In genomic region chr2:216243026-216243425, GRCh38 we compare ENCODE assay signal across 18 cellular contexts.
"Had no signal": no experiment of that assay in that cellular context is flagged by ENCODE, and none has a peak within 500 bp of the region (broad histone marks: within the 10 kb centered on the region; RNA-seq: fewer than 3 reads in every experiment).

No MANE protein-coding gene starts in this region.

- H3K9me3 Mint-ChIP-seq: activated CD8-positive, alpha-beta T cell treated with anti-CD3 and anti-CD28 coated beads for 36 hours; activated naive CD4-positive, alpha-beta T cell treated with anti-CD3 and anti-CD28 coated beads, Interleukin-2, amount 10 ng/mL, durations not matched to agents 7 days and 5 days; activated T-helper 2 cell treated with anti-CD3 and anti-CD28 coated beads, Interferon-gamma antibody, Interleukin-2, Interleukin-4, amounts not matched to agents 10 μg/mL and 5 μg/mL and 100 μg/mL, durations not matched to agents 14 hours and 24 hours and 36 hours had no signal

- DNase-seq: activated CD4-positive, alpha-beta T cell treated with anti-CD3 and anti-CD28 coated beads for 4 hours; activated CD8-positive, alpha-beta T cell treated with anti-CD3 and anti-CD28 coated beads for 36 hours; activated gamma-delta T cell treated with Interleukin-2 at 50 U/mL for 16 hours; activated naive CD4-positive, alpha-beta T cell treated with anti-CD3 and anti-CD28 coated beads, Interleukin-2, amount 10 ng/mL, durations not matched to agents 7 days and 5 days; activated T-cell treated with anti-CD3 and anti-CD28 coated beads for 4 hours; activated T-cell treated with anti-CD3 and anti-CD28 coated beads, Interleukin-2, amount 50 U/mL, for 48 hours; aorta; KG1; NCI-H1048; NCI-H2029; NCI-H510A treated with DMSO at 0.1 percent for 48 hours; NK-92 treated with Interleukin-12 subunit alpha and Interleukin-12 subunit beta, amount 100 ng/mL, for 24 hours; PC-9; SHP77 treated with DMSO at 0.1 percent for 48 hours had no signal

- H3K4me2 ChIP-seq: PC-9 had no signal

- H3K27me3 Mint-ChIP-seq: activated CD8-positive, alpha-beta T cell treated with anti-CD3 and anti-CD28 coated beads for 36 hours; activated naive CD4-positive, alpha-beta T cell treated with anti-CD3 and anti-CD28 coated beads, Interleukin-2, amount 10 ng/mL, durations not matched to agents 7 days and 5 days; IgD-negative memory B cell had no signal

- H3K27ac Mint-ChIP-seq: activated CD8-positive, alpha-beta T cell treated with anti-CD3 and anti-CD28 coated beads for 36 hours; activated naive CD4-positive, alpha-beta T cell treated with anti-CD3 and anti-CD28 coated beads, Interleukin-2, amount 10 ng/mL, durations not matched to agents 7 days and 5 days; activated T-helper 2 cell treated with anti-CD3 and anti-CD28 coated beads, Interferon-gamma antibody, Interleukin-2, Interleukin-4, amounts not matched to agents 10 μg/mL and 5 μg/mL and 100 μg/mL, durations not matched to agents 14 hours and 24 hours and 36 hours; T-helper 1 cell treated with Interleukin-12 subunit alpha and Interleukin-12 subunit beta and Interleukin-4 antibody, amounts not matched to agents 30 μg/mL and 1 μg/mL, for 36 hours had no signal

- H2AFZ ChIP-seq: PC-9 had no signal

- H3K4me1 Mint-ChIP-seq: activated naive CD4-positive, alpha-beta T cell treated with anti-CD3 and anti-CD28 coated beads, Interleukin-2, amount 10 ng/mL, durations not matched to agents 7 days and 5 days; IgD-negative memory B cell had no signal

- H3K4me3 Mint-ChIP-seq: activated CD8-positive, alpha-beta T cell treated with anti-CD3 and anti-CD28 coated beads for 36 hours; activated naive CD4-positive, alpha-beta T cell treated with anti-CD3 and anti-CD28 coated beads, Interleukin-2, amount 10 ng/mL, durations not matched to agents 7 days and 5 days; IgD-negative memory B cell; T-helper 1 cell treated with Interleukin-12 subunit alpha and Interleukin-12 subunit beta and Interleukin-4 antibody, amounts not matched to agents 30 μg/mL and 1 μg/mL, for 36 hours had no signal

- ATAC-seq: activated CD4-positive, CD25-positive, alpha-beta regulatory T cell treated with anti-CD3 and anti-CD28 coated beads, Interleukin-2, amount 50 U/mL, for 24 hours; activated CD8-positive, alpha-beta T cell treated with anti-CD3 and anti-CD28 coated beads for 36 hours had no signal

- H3K4me3 ChIP-seq: PC-9 had no signal

- H3K36me3 Mint-ChIP-seq: activated naive CD4-positive, alpha-beta T cell treated with anti-CD3 and anti-CD28 coated beads, Interleukin-2, amount 10 ng/mL, durations not matched to agents 7 days and 5 days; IgD-negative memory B cell had no signal

- H3K27ac ChIP-seq: PC-9 had no signal
